ENCODE assay signal across 28 cellular contexts in genomic region chr9:32405506-32405905, GRCh38.
"Had no signal": no experiment of that assay in that cellular context is flagged by ENCODE, and none has a peak within 500 bp of the region (broad histone marks: within the 10 kb centered on the region; RNA-seq: fewer than 3 reads in every experiment).

No MANE protein-coding gene starts in this region.

- ATAC-seq: left lung; naive thymus-derived CD4-positive, alpha-beta T cell; natural killer cell treated with Interleukin-12 subunit alpha and Interleukin-12 subunit beta and Interleukin-15 and Interleukin-18, amount 100 ng/mL, for 72 hours; right cardiac atrium; stimulated activated memory B cell treated with anti-CD40 and anti-IgM and Interleukin-4, amounts not matched to agents 10 μg/mL and 1 μg/mL and 100 μg/mL, for 72 hours; stimulated activated naive CD8-positive, alpha-beta T cell treated with anti-CD3 and anti-CD28 coated beads, Interleukin-15, amount 100 ng/mL, for 72 hours had no signal

- H3K4me3 Mint-ChIP-seq: immature natural killer cell; mesothelial cell of epicardium; naive thymus-derived CD4-positive, alpha-beta T cell; natural killer cell treated with Interleukin-12 subunit alpha and Interleukin-12 subunit beta and Interleukin-15 and Interleukin-18, amount 100 ng/mL, for 72 hours; stimulated activated memory B cell treated with anti-CD40 and anti-IgM and Interleukin-4, amounts not matched to agents 10 μg/mL and 1 μg/mL and 100 μg/mL, for 72 hours; stimulated activated naive CD8-positive, alpha-beta T cell treated with anti-CD3 and anti-CD28 coated beads, Interleukin-15, amount 100 ng/mL, for 72 hours had no signal

- H3K4me3 ChIP-seq: left lung, lung, ovary, prostate gland, sigmoid colon, testis, thyroid gland, upper lobe of left lung, vagina had no signal

- H3K36me3 ChIP-seq: ovary, prostate gland had no signal

- DNase-seq: hypothalamus; immature natural killer cell; kidney; left lung; mesendoderm; naive thymus-derived CD4-positive, alpha-beta T cell; ovary; retina; right cardiac atrium; sigmoid colon; stimulated activated CD4-positive, alpha-beta T cell treated with anti-CD3 and anti-CD28 coated beads, Interleukin-1b, Interleukin-23, amount 100 ng/mL, for 48 hours; stimulated activated CD4-positive, alpha-beta T cell treated with anti-CD3 and anti-CD28 coated beads, Interleukin-2, amount 100 ng/mL, for 48 hours; stimulated activated CD4-positive, alpha-beta T cell treated with anti-CD3 and anti-CD28 coated beads, Interleukin-4, amount 100 ng/mL, for 4 hours; stimulated activated CD8-positive, alpha-beta memory T cell treated with anti-CD3 and anti-CD28 coated beads, Interleukin-4, amount 100 ng/mL, for 48 hours; stimulated activated naive CD4-positive, alpha-beta T cell treated with Interleukin-2 at 50 U/mL for 16 hours; stimulated activated naive CD8-positive, alpha-beta T cell treated with anti-CD3 and anti-CD28 coated beads, Interleukin-15, amount 100 ng/mL, for 72 hours; testis; thyroid gland; transverse colon; upper lobe of left lung had no signal

- H3K9me3 ChIP-seq: ovary, prostate gland, testis, thyroid gland, transverse colon, upper lobe of left lung, vagina had no signal

- H3K27me3 ChIP-seq: left lung, ovary, sigmoid colon, testis, thyroid gland, transverse colon, upper lobe of left lung, vagina had no signal

- FAIRE-seq: islet of Langerhans, kidney, small intestine had no signal

- H3K27ac Mint-ChIP-seq: immature natural killer cell; mesothelial cell of epicardium; naive thymus-derived CD4-positive, alpha-beta T cell; natural killer cell treated with Interleukin-12 subunit alpha and Interleukin-12 subunit beta and Interleukin-15 and Interleukin-18, amount 100 ng/mL, for 72 hours; stimulated activated memory B cell treated with anti-CD40 and anti-IgM and Interleukin-4, amounts not matched to agents 10 μg/mL and 1 μg/mL and 100 μg/mL, for 72 hours; stimulated activated naive CD8-positive, alpha-beta T cell treated with anti-CD3 and anti-CD28 coated beads, Interleukin-15, amount 100 ng/mL, for 72 hours had no signal

- H3K4me1 ChIP-seq: left lung, prostate gland, sigmoid colon, transverse colon, vagina had no signal

- H3K27me3 Mint-ChIP-seq: naive thymus-derived CD4-positive, alpha-beta T cell; natural killer cell treated with Interleukin-12 subunit alpha and Interleukin-12 subunit beta and Interleukin-15 and Interleukin-18, amount 100 ng/mL, for 72 hours; stimulated activated memory B cell treated with anti-CD40 and anti-IgM and Interleukin-4, amounts not matched to agents 10 μg/mL and 1 μg/mL and 100 μg/mL, for 72 hours; stimulated activated naive CD8-positive, alpha-beta T cell treated with anti-CD3 and anti-CD28 coated beads, Interleukin-15, amount 100 ng/mL, for 72 hours had no signal

- H3K9me3 Mint-ChIP-seq: natural killer cell treated with Interleukin-12 subunit alpha and Interleukin-12 subunit beta and Interleukin-15 and Interleukin-18, amount 100 ng/mL, for 72 hours; stimulated activated memory B cell treated with anti-CD40 and anti-IgM and Interleukin-4, amounts not matched to agents 10 μg/mL and 1 μg/mL and 100 μg/mL, for 72 hours; stimulated activated naive CD8-positive, alpha-beta T cell treated with anti-CD3 and anti-CD28 coated beads, Interleukin-15, amount 100 ng/mL, for 72 hours had no signal

- H3K27ac ChIP-seq: left lung, ovary, prostate gland, sigmoid colon, testis, thyroid gland, upper lobe of left lung, vagina had no signal

- H3K4me1 Mint-ChIP-seq: immature natural killer cell had no signal
